In the genomic region with DNA sequence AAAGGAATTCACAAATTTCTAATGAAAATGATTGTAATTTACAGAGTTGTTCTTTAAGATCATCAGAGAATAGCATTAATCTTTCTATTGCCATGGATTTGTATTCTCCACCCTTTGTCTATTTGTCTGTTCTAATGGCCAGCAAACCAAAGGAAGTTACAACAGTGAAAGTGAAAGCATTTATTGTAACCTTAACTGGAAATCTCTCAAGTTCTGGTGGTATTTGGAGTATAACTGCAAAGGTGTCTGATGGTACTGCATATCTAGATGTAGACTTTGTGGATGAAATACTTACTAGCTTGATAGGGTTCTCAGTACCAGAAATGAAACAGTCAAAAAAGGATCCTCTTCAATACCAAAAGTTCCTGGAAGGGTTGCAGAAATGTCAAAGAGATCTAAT, we compare ENCODE assay signal across 11 cellular contexts. TPM values are rescaled to one million over a fixed set of nuclear protein-coding genes. Genes with fewer than 3 reads are reported as not detected.
DNase-seq lines count a peak whose midpoint lies in the region; ATAC-seq, FAIRE-seq and TF ChIP-seq lines count a peak whose summit lies in the region.
"Had no signal": no experiment of that assay in that cellular context is flagged by ENCODE, and none has a peak within 500 bp of the region (broad histone marks: within the 10 kb centered on the region; RNA-seq: fewer than 3 reads in every experiment).

No MANE protein-coding gene starts in this region.

- H3K9me3 Mint-ChIP-seq in T-helper 2 cell treated with Interferon-gamma antibody and Interleukin-4, amounts not matched to agents 5 μg/mL and 100 μg/mL, for 36 hours, result no peaks in the 10 kb centered on the region
- no peaks in the 10 kb centered on the region for H3K9me3 Mint-ChIP-seq in natural killer cell treated with Interleukin-12 subunit alpha and Interleukin-12 subunit beta and Interleukin-15 and Interleukin-18, amount 100 ng/mL, for 72 hours

- H3K27me3 ChIP-seq in adrenal gland (no peaks in the 10 kb centered on the region), hepatocyte (no peaks in the 10 kb centered on the region)
- H3K27me3 ChIP-seq: cardiac muscle cell had no signal

- H3K4me3 Mint-ChIP-seq in T-helper 2 cell treated with Interferon-gamma antibody and Interleukin-4, amounts not matched to agents 5 μg/mL and 100 μg/mL, for 36 hours, result peak overlapping the region; percentile 32
- peak overlapping the region; percentile 44 for H3K4me3 Mint-ChIP-seq in natural killer cell treated with Interleukin-12 subunit alpha and Interleukin-12 subunit beta and Interleukin-15 and Interleukin-18, amount 100 ng/mL, for 72 hours

- H3K36me3 ChIP-seq in adrenal gland (replicated peaks in 1 of 2) (no peaks in the 10 kb centered on the region), hepatocyte (replicated peaks; ENCODE audit: insufficient read depth, low read depth) (no peaks in the 10 kb centered on the region)

- H3K27ac ChIP-seq in adrenal gland (no peak overlapping the region), hepatocyte (no peak overlapping the region)
- H3K27ac ChIP-seq: cardiac muscle cell had no signal

- intact Hi-C loops in adrenal gland (cut with DNase I), result no loop called here

- H3K4me1 Mint-ChIP-seq in T-helper 2 cell treated with Interferon-gamma antibody and Interleukin-4, amounts not matched to agents 5 μg/mL and 100 μg/mL, for 36 hours (ENCODE audit: low read depth), result peaks cover 16% of the 10 kb centered on the region
- H3K4me1 Mint-ChIP-seq in natural killer cell treated with Interleukin-12 subunit alpha and Interleukin-12 subunit beta and Interleukin-15 and Interleukin-18, amount 100 ng/mL, for 72 hours (ENCODE audit: low read depth in 2 of 2), result peaks cover 0 to 10% of the 10 kb centered on the region in 2 donors

- H3K4me3 ChIP-seq in adrenal gland, result no peak overlapping the region
- no peak overlapping the region for H3K4me3 ChIP-seq in hepatocyte
- H3K4me3 ChIP-seq: cardiac muscle cell had no signal

- peak; percentile 80 for ATAC-seq in HG02798 (IDR thresholded peaks at IDR 0.05; ENCODE audit: poor library complexity, unreplicated experiment)
- ATAC-seq in natural killer cell treated with Interleukin-12 subunit alpha and Interleukin-12 subunit beta and Interleukin-15 and Interleukin-18, amount 100 ng/mL, for 72 hours, result peak in 1 of 2 donors; percentile 62

- TF ChIP-seq CTCF in adrenal gland (IDR thresholded peaks at IDR 0.05), result no peak
- no peak for TF ChIP-seq CTCF in hepatocyte (IDR thresholded peaks at IDR 0.05; ENCODE audit: poor library complexity)
- TF ChIP-seq CTCF in D721Med (IDR thresholded peaks at IDR 0.05; ENCODE audit: insufficient read depth, missing control alignments), result no peak

- H2AFZ ChIP-seq in hepatocyte, result no peak overlapping the region

- no peaks in the 10 kb centered on the region for H3K9me2 ChIP-seq in hepatocyte (replicated peaks; ENCODE audit: insufficient read depth)

- H3K27me3 Mint-ChIP-seq in T-helper 2 cell treated with Interferon-gamma antibody and Interleukin-4, amounts not matched to agents 5 μg/mL and 100 μg/mL, for 36 hours (ENCODE audit: low read depth), result no peaks in the 10 kb centered on the region
- H3K27me3 Mint-ChIP-seq in natural killer cell treated with Interleukin-12 subunit alpha and Interleukin-12 subunit beta and Interleukin-15 and Interleukin-18, amount 100 ng/mL, for 72 hours, result no peaks in the 10 kb centered on the region

- no peaks in the 10 kb centered on the region for H4K20me1 ChIP-seq in hepatocyte (ENCODE audit: insufficient read depth, poor library complexity, severe bottlenecking)

- FAIRE-seq in D721Med (lab: Jason Lieb, UNC), result no peak
- FAIRE-seq: keratinocyte had no signal

- H3K4me2 ChIP-seq in hepatocyte, result no peak overlapping the region

- H3K36me3 Mint-ChIP-seq in T-helper 2 cell treated with Interferon-gamma antibody and Interleukin-4, amounts not matched to agents 5 μg/mL and 100 μg/mL, for 36 hours (ENCODE audit: low read depth), result peaks cover 38% of the 10 kb centered on the region
- peaks cover 5% of the 10 kb centered on the region for H3K36me3 Mint-ChIP-seq in natural killer cell treated with Interleukin-12 subunit alpha and Interleukin-12 subunit beta and Interleukin-15 and Interleukin-18, amount 100 ng/mL, for 72 hours

- H3K27ac Mint-ChIP-seq in T-helper 2 cell treated with Interferon-gamma antibody and Interleukin-4, amounts not matched to agents 5 μg/mL and 100 μg/mL, for 36 hours, result peak overlapping the region; percentile 62
- no peak overlapping the region for H3K27ac Mint-ChIP-seq in natural killer cell treated with Interleukin-12 subunit alpha and Interleukin-12 subunit beta and Interleukin-15 and Interleukin-18, amount 100 ng/mL, for 72 hours

- DNase-seq in GM19240 (ENCODE audit: insufficient read length, low spot score) (peak; percentile 3), adrenal gland (no peak), hepatocyte (ENCODE audit: low spot score) (no peak), D721Med (ENCODE audit: insufficient read length, low spot score) (no peak)
- DNase-seq in T-helper 2 cell treated with Interferon-gamma antibody and Interleukin-4, amounts not matched to agents 5 μg/mL and 100 μg/mL, for 36 hours (ENCODE audit: low spot score), result no peak
- no peak for DNase-seq in natural killer cell treated with Interleukin-12 subunit alpha and Interleukin-12 subunit beta and Interleukin-15 and Interleukin-18, amount 100 ng/mL, for 72 hours (ENCODE audit: low spot score)
- DNase-seq: NCI-H1105; stimulated activated CD4-positive, alpha-beta T cell treated with anti-CD3 and anti-CD28 coated beads, Interleukin-2, amount 100 ng/mL, for 24 hours had no signal

- H3K9me3 ChIP-seq in adrenal gland (replicated peaks in 1 of 3) (no peaks in the 10 kb centered on the region), hepatocyte (ENCODE audit: low read depth) (no peaks in the 10 kb centered on the region)

- H3K79me2 ChIP-seq in hepatocyte, result no peaks in the 10 kb centered on the region

- TF ChIP-seq POLR2A in adrenal gland (IDR thresholded peaks at IDR 0.05), result no peak

- H3K4me1 ChIP-seq in adrenal gland (replicated peaks in 1 of 2), result peaks cover 0 to 8% of the 10 kb centered on the region in 2 donors
- H3K4me1 ChIP-seq in hepatocyte (ENCODE audit: insufficient read depth), result no peaks in the 10 kb centered on the region

RNA-seq across cellular contexts. Expression of a gene that starts 21.7 kb away (rescaled TPM):
- total RNA-seq in natural killer cell treated with Interleukin-12 subunit alpha and Interleukin-12 subunit beta and Interleukin-15 and Interleukin-18, amount 100 ng/mL, for 72 hours, result 10 to 100 TPM; 12.8 to 16.1 TPM
- total RNA-seq in adrenal gland (10 to 100 TPM in 3 of 8 donors, 1 to 10 TPM in 5; 6.2 to 21.7 (median 7.8) TPM), hepatocyte (5.4 and 5.8 TPM in 2 replicates)
- polyA plus RNA-seq in adrenal gland (10 to 100 TPM in 1 of 3 donors, 1 to 10 TPM in 2; 2.3 to 17.5 (median 3.5) TPM), hepatocyte (3.4 and 4.2 TPM in 2 replicates)

RNA-seq across cellular contexts. Expression of a gene that starts 22.3 kb away (rescaled TPM):
- total RNA-seq in natural killer cell treated with Interleukin-12 subunit alpha and Interleukin-12 subunit beta and Interleukin-15 and Interleukin-18, amount 100 ng/mL, for 72 hours, result 100 to 1,000 TPM; 545 to 772 TPM
- total RNA-seq in adrenal gland (100 to 1,000 TPM; 371 to 518 (median 477) TPM), hepatocyte (579 and 581 TPM in 2 replicates)
- polyA plus RNA-seq in adrenal gland (100 to 1,000 TPM; 172 to 866 (median 228) TPM), hepatocyte (398 and 458 TPM in 2 replicates)
